1 cellular context compared by ENCODE assay signal in the genomic region with DNA sequence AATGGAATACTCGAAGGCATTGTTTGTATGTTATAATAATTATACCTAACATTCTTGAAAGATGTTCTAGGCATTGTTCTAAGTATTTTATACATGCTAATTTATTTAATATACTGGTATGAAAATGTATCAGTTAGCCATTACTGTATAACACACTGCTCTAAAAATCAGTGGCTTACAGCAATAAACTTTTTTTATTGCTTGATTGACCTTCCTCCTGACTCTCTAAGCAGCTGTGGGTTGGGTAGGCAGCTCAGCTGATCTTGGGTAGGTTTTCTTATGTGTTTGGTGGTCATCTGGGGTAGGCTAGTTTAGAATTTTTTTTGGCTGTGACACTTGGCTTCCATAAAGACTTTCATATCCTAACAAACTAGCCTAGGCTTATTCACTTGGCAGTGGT.
TF ChIP-seq lines count a peak whose summit lies in the region.

No MANE protein-coding gene starts in this region.

TF ChIP-seq in K562, 482 proteins besides CTCF, POLR2A, EP300 and RAD21 (continued from another document):
- no peak for TF ChIP-seq HOXB6 (CRISPR knock-in tag; IDR thresholded peaks at IDR 0.05; ENCODE audit: borderline replicate concordance)
- TF ChIP-seq, protein P1, sequence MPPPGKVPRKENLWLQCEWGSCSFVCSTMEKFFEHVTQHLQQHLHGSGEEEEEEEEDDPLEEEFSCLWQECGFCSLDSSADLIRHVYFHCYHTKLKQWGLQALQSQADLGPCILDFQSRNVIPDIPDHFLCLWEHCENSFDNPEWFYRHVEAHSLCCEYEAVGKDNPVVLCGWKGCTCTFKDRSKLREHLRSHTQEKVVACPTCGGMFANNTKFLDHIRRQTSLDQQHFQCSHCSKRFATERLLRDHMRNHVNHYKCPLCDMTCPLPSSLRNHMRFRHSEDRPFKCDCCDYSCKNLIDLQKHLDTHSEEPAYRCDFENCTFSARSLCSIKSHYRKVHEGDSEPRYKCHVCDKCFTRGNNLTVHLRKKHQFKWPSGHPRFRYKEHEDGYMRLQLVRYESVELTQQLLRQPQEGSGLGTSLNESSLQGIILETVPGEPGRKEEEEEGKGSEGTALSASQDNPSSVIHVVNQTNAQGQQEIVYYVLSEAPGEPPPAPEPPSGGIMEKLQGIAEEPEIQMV (tag; conservative IDR thresholded peaks at IDR 0.05; ENCODE audit: low read depth), result no peak
